ENCODE assay signal across 17 cellular contexts in genomic region chr3:118842147-118842863, GRCh38.
DNase-seq lines count a peak whose midpoint lies in the region; ATAC-seq, FAIRE-seq and TF ChIP-seq lines count a peak whose summit lies in the region.
"Had no signal": no experiment of that assay in that cellular context is flagged by ENCODE, and none has a peak within 500 bp of the region (broad histone marks: within the 10 kb centered on the region; RNA-seq: fewer than 3 reads in every experiment).

No MANE protein-coding gene starts in this region.

- H3K4me2 ChIP-seq in GM23248 (ENCODE audit: unreplicated experiment) = no peak overlapping the region
- H3K4me2 ChIP-seq in PC-3 (ENCODE audit: low read length) = peak overlapping the region; percentile 80
- H3K4me2 ChIP-seq: smooth muscle cell had no signal

- H2AFZ ChIP-seq in GM23248 (no peak overlapping the region), PC-3 (ENCODE audit: low read length) (peak overlapping the region; percentile 70)

- TF ChIP-seq CTCF in PC-3 (conservative IDR thresholded peaks at IDR 0.05; ENCODE audit: low read depth, low read length) = no peak

- no TSS peak for BruUV-seq in PC-3 (replicated peaks; lab: Mats Ljungman, UMichigan)

- no peaks in the 10 kb centered on the region for H3K9me3 ChIP-seq in GM23248 (ENCODE audit: low read depth)
- no peaks in the 10 kb centered on the region for H3K9me3 ChIP-seq in PC-3 (ENCODE audit: low read length)
- H3K9me3 ChIP-seq: pancreas had no signal

- no peak overlapping the region for H3K4me3 ChIP-seq in GM23248
- H3K4me3 ChIP-seq in PC-3 (ENCODE audit: low read length) = peak overlapping the region; percentile 63
- H3K4me3 ChIP-seq: pancreas, smooth muscle cell, stomach had no signal

- H3K27me3 ChIP-seq in GM23248 (replicated peaks; ENCODE audit: insufficient read depth) (no peaks in the 10 kb centered on the region), PC-3 (ENCODE audit: low read length) (no peaks in the 10 kb centered on the region)
- H3K27me3 ChIP-seq: pancreas, stomach had no signal

- in situ Hi-C loops in GM23248 (cut with MboI) = no loop called here

- H3F3A ChIP-seq in GM23248 (ENCODE audit: insufficient read depth) (no peaks in the 10 kb centered on the region), PC-3 (ENCODE audit: low read length, unreplicated experiment) (no peaks in the 10 kb centered on the region)

- H3K79me2 ChIP-seq in GM23248 (ENCODE audit: insufficient read depth) (no peaks in the 10 kb centered on the region), PC-3 (ENCODE audit: low read length) (no peaks in the 10 kb centered on the region)

- intact Hi-C loops in PC-3 (cut with micrococcal nuclease) = no loop called here

- no peaks in the 10 kb centered on the region for H4K20me1 ChIP-seq in GM23248 (ENCODE audit: insufficient read depth)
- H4K20me1 ChIP-seq in PC-3 (ENCODE audit: low read length) = no peaks in the 10 kb centered on the region

- H3K27ac ChIP-seq in GM23248 (no peak overlapping the region), PC-3 (ENCODE audit: low read length) (no peak overlapping the region)
- H3K27ac ChIP-seq: 22Rv1, pancreas, stomach had no signal

- POLR2A ChIA-PET in PC-3 (lab: Charles Lee; ENCODE audit: unreplicated experiment) = interaction anchor here (0.7 kb wide), 1 partner anchor 1253 kb away, joined by 6 read pairs; no protein-coding TSS in a partner anchor

- no peak for FAIRE-seq in HTR-8/SVneo (lab: Jason Lieb, UNC)
- FAIRE-seq: astrocyte, pancreas had no signal

- no peaks in the 10 kb centered on the region for H3K4me1 ChIP-seq in GM23248 (ENCODE audit: insufficient read depth)
- H3K4me1 ChIP-seq in PC-3 (ENCODE audit: insufficient read depth, low read length) = no peaks in the 10 kb centered on the region
- H3K4me1 ChIP-seq: pancreas, stomach had no signal

- H3K36me3 ChIP-seq in GM23248 (ENCODE audit: low read depth) (no peaks in the 10 kb centered on the region), PC-3 (ENCODE audit: low read depth, low read length) (no peaks in the 10 kb centered on the region)
- H3K36me3 ChIP-seq: pancreas, stomach had no signal

- ATAC-seq in PC-3 = no peak; the same call in 1 of the 2 replicates
- ATAC-seq: CD8-positive, alpha-beta T cell; pancreas had no signal

- 61 to 67% methylated on average over 7 of the region's 7 CpGs for WGBS in GM23248 (ENCODE audit: low coverage in 1 of 2, low lambda C conversion rate in 2 of 2, missing lambda C conversion rate in 2 of 2), 2 experiments

- CTCF ChIA-PET in PC-3 (lab: Charles Lee) = no interaction called here

- H3K9me2 ChIP-seq in GM23248 (ENCODE audit: insufficient read depth) (no peaks in the 10 kb centered on the region), PC-3 (replicated peaks; ENCODE audit: low read length) (no peaks in the 10 kb centered on the region)

- H3K9ac ChIP-seq in GM23248 = no peak overlapping the region
- no peak overlapping the region for H3K9ac ChIP-seq in PC-3 (ENCODE audit: low read length)

- DNase-seq in DMS 273 (lab: John Stamatoyannopoulos, UW; ENCODE audit: unreplicated experiment) = peak; percentile 29
- no peak for DNase-seq in DMS 273 treated with DMSO at 0.1 percent for 48 hours (lab: John Stamatoyannopoulos, UW)
- peak; percentile 4 for DNase-seq in GM23248
- peak; percentile 55 for DNase-seq in PC-3
- DNase-seq in iris pigment epithelial cell (ENCODE audit: low read depth) = peak; percentile 14
- no peak for DNase-seq in T-helper 9 cell
- DNase-seq in HTR-8/SVneo (ENCODE audit: insufficient read length, low spot score) = no peak
- DNase-seq in GDM1 (lab: John Stamatoyannopoulos, UW) = no peak
- DNase-seq: activated CD4-positive, alpha-beta T cell treated with anti-CD3 and anti-CD28 coated beads, Interleukin-2, amount 50 U/mL, for 48 hours; CD8-positive, alpha-beta T cell; NCI-H146; NCI-H526; pancreas; stomach had no signal

Comparison
In these comparisons a context has a peak if more than half of its experiments do, and no peak if none do; other contexts are left out.
1. DNase-seq: peak in DMS 273 (single experiment), GM23248 (single experiment), PC-3 (single experiment) and iris pigment epithelial cell (single experiment); none in DMS 273 treated with DMSO at 0.1 percent for 48 hours (single experiment), T-helper 9 cell (single experiment), HTR-8/SVneo (single experiment) and GDM1 (single experiment).